Comparison of ENCODE assay signal across 19 cellular contexts in genomic region chr21:44416193-44416592, GRCh38. TPM values are rescaled to one million over a fixed set of nuclear protein-coding genes. Genes with fewer than 3 reads are reported as not detected.
A peak's percentile ranks its signal among the peaks of the same experiment; 100 is the strongest.
DNase-seq lines count a peak whose midpoint lies in the region; ATAC-seq and TF ChIP-seq lines count a peak whose summit lies in the region.
"Had no signal": no experiment of that assay in that cellular context is flagged by ENCODE, and none has a peak within 500 bp of the region (broad histone marks: within the 10 kb centered on the region; RNA-seq: fewer than 3 reads in every experiment).

No MANE protein-coding gene starts in this region.

- POLR2A ChIA-PET in HEK293T (lab: Yijun Ruan, JAX) = no interaction called here

- H3K4me1 ChIP-seq in mucosa of descending colon (ENCODE audit: low read depth) = no peaks in the 10 kb centered on the region

- H3K4me1 Mint-ChIP-seq in activated naive CD4-positive, alpha-beta T cell treated with anti-CD3 and anti-CD28 coated beads for 36 hours (ENCODE audit: low read depth) = no peaks in the 10 kb centered on the region
- H3K4me1 Mint-ChIP-seq in type B pancreatic cell (ENCODE audit: unreplicated experiment) = no peaks in the 10 kb centered on the region
- H3K4me1 Mint-ChIP-seq: CD14-positive monocyte had no signal

- intact Hi-C loops in activated naive CD4-positive, alpha-beta T cell treated with anti-CD3 and anti-CD28 coated beads for 36 hours (cut with micrococcal nuclease) = no loop called here
- intact Hi-C loops in mucosa of descending colon (cut with DNase I, micrococcal nuclease) = no loop called here

- CTCF ChIA-PET in activated naive CD4-positive, alpha-beta T cell treated with anti-CD3 and anti-CD28 coated beads for 36 hours (lab: Charles Lee) = no interaction called here
- CTCF ChIA-PET in HEK293T (lab: Yijun Ruan, JAX) = no interaction called here

- TF ChIP-seq CTCF in coronary artery (IDR thresholded peaks at IDR 0.05) = no peak
- TF ChIP-seq CTCF in mucosa of descending colon (IDR thresholded peaks at IDR 0.05) = no peak
- TF ChIP-seq CTCF in type B pancreatic cell (conservative IDR thresholded peaks at IDR 0.05) = no peak

- H3K4me3 ChIP-seq in coronary artery (no peak overlapping the region), mucosa of descending colon (no peak overlapping the region)

- no peaks in the 10 kb centered on the region for H3K36me3 Mint-ChIP-seq in activated naive CD4-positive, alpha-beta T cell treated with anti-CD3 and anti-CD28 coated beads for 36 hours (ENCODE audit: low read depth)
- no peaks in the 10 kb centered on the region for H3K36me3 Mint-ChIP-seq in type B pancreatic cell

- no peaks in the 10 kb centered on the region for H3K9me3 Mint-ChIP-seq in activated naive CD4-positive, alpha-beta T cell treated with anti-CD3 and anti-CD28 coated beads for 36 hours
- no peaks in the 10 kb centered on the region for H3K9me3 Mint-ChIP-seq in type B pancreatic cell

- H3K36me3 ChIP-seq in mucosa of descending colon (ENCODE audit: low read depth) = no peaks in the 10 kb centered on the region

- no peaks in the 10 kb centered on the region for H3K27me3 Mint-ChIP-seq in activated naive CD4-positive, alpha-beta T cell treated with anti-CD3 and anti-CD28 coated beads for 36 hours (ENCODE audit: low read depth)
- peaks cover 21% of the 10 kb centered on the region for H3K27me3 Mint-ChIP-seq in type B pancreatic cell

- H3K27ac ChIP-seq in coronary artery = no peak overlapping the region
- H3K27ac ChIP-seq: RWPE1 had no signal

- no peaks in the 10 kb centered on the region for H3K9me3 ChIP-seq in mucosa of descending colon

- H3K4me3 Mint-ChIP-seq in activated naive CD4-positive, alpha-beta T cell treated with anti-CD3 and anti-CD28 coated beads for 36 hours = no peak overlapping the region
- no peak overlapping the region for H3K4me3 Mint-ChIP-seq in type B pancreatic cell
- H3K4me3 Mint-ChIP-seq: CD14-positive monocyte had no signal

- ATAC-seq in mucosa of descending colon = no peak
- ATAC-seq: PC-3 had no signal

- no peak overlapping the region for H3K27ac Mint-ChIP-seq in activated naive CD4-positive, alpha-beta T cell treated with anti-CD3 and anti-CD28 coated beads for 36 hours
- H3K27ac Mint-ChIP-seq in type B pancreatic cell = no peak overlapping the region

- peak; percentile 1 for DNase-seq in activated naive CD4-positive, alpha-beta T cell treated with anti-CD3 and anti-CD28 coated beads for 36 hours
- no peak for DNase-seq in activated naive CD4-positive, alpha-beta T cell treated with anti-CD3 and anti-CD28 coated beads, Interleukin-2, amount 50 U/mL, for 16 hours
- peak; percentile 64 for DNase-seq in coronary artery (ENCODE audit: low spot score)
- peak in 2 of 3 donors; percentile 8 to 29 for DNase-seq in mucosa of descending colon
- DNase-seq in type B pancreatic cell (ENCODE audit: extremely low spot score, unreplicated experiment) = peak; percentile 53
- no peak for DNase-seq in HEK293T (ENCODE audit: extremely low spot score)
- no peak for DNase-seq in D341Med (ENCODE audit: low spot score)
- DNase-seq: AML-193, GF-D8, GOT3, KBM-7, MV-4-11, NCI-H1436 treated with DMSO at 0.1 percent for 48 hours, NCI-H2081, NCI-H510A, NCI-H774, PC-3 had no signal

TF ChIP-seq in HEK293T, 16 proteins besides CTCF, POLR2A, EP300 and RAD21:
- TF ChIP-seq ZNF384 (IDR thresholded peaks at IDR 0.05) (no peak), SP1 (IDR thresholded peaks at IDR 0.05) (no peak), CTBP1 (IDR thresholded peaks at IDR 0.05; ENCODE audit: borderline replicate concordance) (no peak), FOXA1 (IDR thresholded peaks at IDR 0.05) (no peak), ARNT (IDR thresholded peaks at IDR 0.05) (no peak), BHLHE40 (IDR thresholded peaks at IDR 0.05; ENCODE audit: borderline replicate concordance) (no peak), FOXM1 (IDR thresholded peaks at IDR 0.05; ENCODE audit: borderline replicate concordance) (no peak), FOXK2 (IDR thresholded peaks at IDR 0.05) (no peak), TARDBP (IDR thresholded peaks at IDR 0.05) (no peak), NFRKB (IDR thresholded peaks at IDR 0.05) (no peak)
TF ChIP-seq in HEK293T: peak in this region for 0.

RNA-seq across cellular contexts. Expression of gene LRRC3, which starts 39.1 kb away (rescaled TPM):
- 1 to 10 TPM; 2.5 to 2.8 TPM for total RNA-seq in activated naive CD4-positive, alpha-beta T cell treated with anti-CD3 and anti-CD28 coated beads for 36 hours
- 10 to 100 TPM in 1 of 3 donors, 1 to 10 TPM in 2; 2.1 to 17.9 (median 2.7) TPM for total RNA-seq in mucosa of descending colon
- 6.4 and 8.7 TPM in 2 replicates for total RNA-seq in type B pancreatic cell (ENCODE audit: low replicate concordance)

Comparison
In these comparisons a context has a peak if more than half of its experiments do, and no peak if none do; other contexts are left out.
1. DNase-seq: peak in activated naive CD4-positive, alpha-beta T cell treated with anti-CD3 and anti-CD28 coated beads for 36 hours (single experiment), coronary artery (single experiment), mucosa of descending colon (2 of 3) and type B pancreatic cell (single experiment); none in activated naive CD4-positive, alpha-beta T cell treated with anti-CD3 and anti-CD28 coated beads, Interleukin-2, amount 50 U/mL, for 16 hours (single experiment), HEK293T (single experiment) and D341Med (single experiment).